In the genomic region with DNA sequence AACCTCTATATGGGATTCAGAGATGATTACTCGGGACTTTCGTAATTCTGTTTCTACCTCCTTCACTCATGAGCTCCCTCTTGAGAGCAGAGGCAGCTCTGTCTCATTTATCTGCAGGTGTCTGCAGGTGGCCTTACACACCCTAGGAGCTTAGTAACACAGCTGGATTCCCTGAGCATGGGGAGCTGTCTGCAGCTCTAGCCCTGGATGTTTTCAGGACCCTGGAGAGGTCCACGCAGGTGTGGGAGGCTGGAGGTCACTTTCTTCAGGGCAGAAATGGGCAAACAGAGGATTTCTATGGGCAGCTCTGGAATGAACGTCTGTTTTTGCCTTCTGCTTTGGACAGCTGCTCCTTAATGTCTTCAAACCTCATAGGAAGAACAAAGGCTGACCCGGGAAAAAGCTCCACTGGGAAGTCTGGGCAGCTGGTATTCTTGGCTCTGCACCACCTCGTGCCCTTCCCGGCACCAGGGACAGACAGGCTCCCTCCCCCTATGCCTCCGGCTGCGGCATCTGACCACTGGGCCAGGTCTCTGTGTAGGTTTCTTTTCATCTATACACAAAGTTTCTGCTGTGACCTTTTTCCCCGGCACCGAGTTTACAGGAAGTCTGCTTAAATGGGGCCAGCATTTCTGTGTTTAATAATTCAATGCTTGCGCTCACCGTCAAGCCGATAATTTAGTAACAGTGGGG, we compare ENCODE assay signal across 13 cellular contexts.
DNase-seq lines count a peak whose midpoint lies in the region; ATAC-seq and TF ChIP-seq lines count a peak whose summit lies in the region.
"Had no signal": no experiment of that assay in that cellular context is flagged by ENCODE, and none has a peak within 500 bp of the region (broad histone marks: within the 10 kb centered on the region; RNA-seq: fewer than 3 reads in every experiment).

No MANE protein-coding gene starts in this region.

- H3K27me3 ChIP-seq in neural cell (ENCODE audit: insufficient read depth, low read depth, low read length): no peaks in the 10 kb centered on the region

- no peaks in the 10 kb centered on the region for H3K36me3 ChIP-seq in neural cell (ENCODE audit: insufficient read depth, low read length)
- H3K36me3 ChIP-seq: gastroesophageal sphincter had no signal

- DNase-seq in DMS 273 (lab: John Stamatoyannopoulos, UW; ENCODE audit: unreplicated experiment) (peak; percentile 69), DMS 273 treated with DMSO at 0.1 percent for 48 hours (lab: John Stamatoyannopoulos, UW) (no peak), NCI-H460 (ENCODE audit: extremely low read depth, low read depth) (peak; percentile 45), dermis blood vessel endothelial cell (peak; percentile 5)
- no peak for DNase-seq in stimulated activated CD4-positive, alpha-beta T cell treated with anti-CD3 and anti-CD28 coated beads, Interleukin-1b, Interleukin-23, amount 100 ng/mL, for 48 hours
- no peak for DNase-seq in activated T-cell treated with anti-CD3 and anti-CD28 coated beads, Interleukin-2, amount 50 U/mL, for 24 hours
- DNase-seq: activated T-cell treated with anti-CD3 and anti-CD28 coated beads, Interleukin-2, amount 50 U/mL, for 4 hours had no signal

- H3K9me3 Mint-ChIP-seq in activated T-cell treated with anti-CD3 and anti-CD28 coated beads, Interleukin-2, amount 50 U/mL, for 24 hours: no peaks in the 10 kb centered on the region
- H3K9me3 Mint-ChIP-seq: activated T-cell treated with anti-CD3 and anti-CD28 coated beads, Interleukin-2, amount 50 U/mL, for 4 hours; central memory CD8-positive, alpha-beta T cell had no signal

- H3K36me3 Mint-ChIP-seq in activated T-cell treated with anti-CD3 and anti-CD28 coated beads, Interleukin-2, amount 50 U/mL, for 24 hours (ENCODE audit: low read depth): no peaks in the 10 kb centered on the region

- no peak overlapping the region for H3K4me3 Mint-ChIP-seq in activated T-cell treated with anti-CD3 and anti-CD28 coated beads, Interleukin-2, amount 50 U/mL, for 24 hours
- H3K4me3 Mint-ChIP-seq: activated T-cell treated with anti-CD3 and anti-CD28 coated beads, Interleukin-2, amount 50 U/mL, for 4 hours; central memory CD8-positive, alpha-beta T cell had no signal

- no peak for ATAC-seq in GM18511 (IDR thresholded peaks at IDR 0.05; ENCODE audit: unreplicated experiment)
- ATAC-seq: activated T-cell treated with anti-CD3 and anti-CD28 coated beads, Interleukin-2, amount 50 U/mL, for 4 hours; gastroesophageal sphincter had no signal

- no peak for TF ChIP-seq RAD21 in neural cell (conservative IDR thresholded peaks at IDR 0.05)

- H3K27ac Mint-ChIP-seq in activated T-cell treated with anti-CD3 and anti-CD28 coated beads, Interleukin-2, amount 50 U/mL, for 24 hours: no peak overlapping the region

- peak; percentile 14 for TF ChIP-seq CTCF in neural cell (IDR thresholded peaks at IDR 0.05; ENCODE audit: poor library complexity, severe bottlenecking)

- H3K9me3 ChIP-seq in neural cell (ENCODE audit: low read length): no peaks in the 10 kb centered on the region
- H3K9me3 ChIP-seq: gastroesophageal sphincter had no signal

- no peaks in the 10 kb centered on the region for H3K9me2 ChIP-seq in neural cell (ENCODE audit: insufficient read depth, low read length)

- H3K4me1 Mint-ChIP-seq in activated T-cell treated with anti-CD3 and anti-CD28 coated beads, Interleukin-2, amount 50 U/mL, for 24 hours (ENCODE audit: low read depth): no peaks in the 10 kb centered on the region
- H3K4me1 Mint-ChIP-seq: central memory CD8-positive, alpha-beta T cell had no signal

- no peak overlapping the region for H2AFZ ChIP-seq in neural cell (ENCODE audit: low read depth, low read length)

- H3K9ac ChIP-seq in neural cell (ENCODE audit: low read length): no peak overlapping the region

- H3K4me2 ChIP-seq in neural cell (ENCODE audit: low read length): no peak overlapping the region

- no peaks in the 10 kb centered on the region for H3F3A ChIP-seq in neural cell (ENCODE audit: insufficient read depth, low read length, poor library complexity, severe bottlenecking)

- H4K20me1 ChIP-seq in neural cell (ENCODE audit: insufficient read depth): no peaks in the 10 kb centered on the region

- H3K4me3 ChIP-seq in neural cell (ENCODE audit: low read length): no peak overlapping the region
- H3K4me3 ChIP-seq: gastroesophageal sphincter, skin epidermis had no signal

- TF ChIP-seq EP300 in neural cell (conservative IDR thresholded peaks at IDR 0.05; ENCODE audit: poor library complexity, severe bottlenecking): no peak

- H3K27me3 Mint-ChIP-seq in activated T-cell treated with anti-CD3 and anti-CD28 coated beads, Interleukin-2, amount 50 U/mL, for 24 hours: peaks cover 3% of the 10 kb centered on the region
- H3K27me3 Mint-ChIP-seq: central memory CD8-positive, alpha-beta T cell had no signal

- H3K79me2 ChIP-seq in neural cell (replicated peaks; ENCODE audit: insufficient read depth, low read length): no peaks in the 10 kb centered on the region

- H3K27ac ChIP-seq in neural cell (ENCODE audit: low read length): no peak overlapping the region
- H3K27ac ChIP-seq: 22Rv1, gastroesophageal sphincter, skin epidermis had no signal

TF ChIP-seq in neural cell, 6 proteins besides CTCF, POLR2A, EP300 and RAD21:
- no peak for TF ChIP-seq MXI1 (conservative IDR thresholded peaks at IDR 0.05; ENCODE audit: poor library complexity, severe bottlenecking)
- TF ChIP-seq POLR2AphosphoS5 (IDR thresholded peaks at IDR 0.05): no peak
- TF ChIP-seq EZH2 (IDR thresholded peaks at IDR 0.05; ENCODE audit: borderline replicate concordance, insufficient read depth, low read length, poor library complexity, severe bottlenecking): no peak
- no peak for TF ChIP-seq TAF1 (IDR thresholded peaks at IDR 0.05; ENCODE audit: low read depth)
- TF ChIP-seq SMC3 (conservative IDR thresholded peaks at IDR 0.05; ENCODE audit: poor library complexity): no peak
- TF ChIP-seq, protein P1, sequence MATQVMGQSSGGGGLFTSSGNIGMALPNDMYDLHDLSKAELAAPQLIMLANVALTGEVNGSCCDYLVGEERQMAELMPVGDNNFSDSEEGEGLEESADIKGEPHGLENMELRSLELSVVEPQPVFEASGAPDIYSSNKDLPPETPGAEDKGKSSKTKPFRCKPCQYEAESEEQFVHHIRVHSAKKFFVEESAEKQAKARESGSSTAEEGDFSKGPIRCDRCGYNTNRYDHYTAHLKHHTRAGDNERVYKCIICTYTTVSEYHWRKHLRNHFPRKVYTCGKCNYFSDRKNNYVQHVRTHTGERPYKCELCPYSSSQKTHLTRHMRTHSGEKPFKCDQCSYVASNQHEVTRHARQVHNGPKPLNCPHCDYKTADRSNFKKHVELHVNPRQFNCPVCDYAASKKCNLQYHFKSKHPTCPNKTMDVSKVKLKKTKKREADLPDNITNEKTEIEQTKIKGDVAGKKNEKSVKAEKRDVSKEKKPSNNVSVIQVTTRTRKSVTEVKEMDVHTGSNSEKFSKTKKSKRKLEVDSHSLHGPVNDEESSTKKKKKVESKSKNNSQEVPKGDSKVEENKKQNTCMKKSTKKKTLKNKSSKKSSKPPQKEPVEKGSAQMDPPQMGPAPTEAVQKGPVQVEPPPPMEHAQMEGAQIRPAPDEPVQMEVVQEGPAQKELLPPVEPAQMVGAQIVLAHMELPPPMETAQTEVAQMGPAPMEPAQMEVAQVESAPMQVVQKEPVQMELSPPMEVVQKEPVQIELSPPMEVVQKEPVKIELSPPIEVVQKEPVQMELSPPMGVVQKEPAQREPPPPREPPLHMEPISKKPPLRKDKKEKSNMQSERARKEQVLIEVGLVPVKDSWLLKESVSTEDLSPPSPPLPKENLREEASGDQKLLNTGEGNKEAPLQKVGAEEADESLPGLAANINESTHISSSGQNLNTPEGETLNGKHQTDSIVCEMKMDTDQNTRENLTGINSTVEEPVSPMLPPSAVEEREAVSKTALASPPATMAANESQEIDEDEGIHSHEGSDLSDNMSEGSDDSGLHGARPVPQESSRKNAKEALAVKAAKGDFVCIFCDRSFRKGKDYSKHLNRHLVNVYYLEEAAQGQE (IDR thresholded peaks at IDR 0.05; ENCODE audit: borderline replicate concordance): no peak

Comparison
In these comparisons a context has a peak if more than half of its experiments do, and no peak if none do; other contexts are left out.
1. DNase-seq: peak in DMS 273 (single experiment), NCI-H460 (single experiment) and dermis blood vessel endothelial cell (single experiment); none in DMS 273 treated with DMSO at 0.1 percent for 48 hours (single experiment), stimulated activated CD4-positive, alpha-beta T cell treated with anti-CD3 and anti-CD28 coated beads, Interleukin-1b, Interleukin-23, amount 100 ng/mL, for 48 hours (single experiment) and activated T-cell treated with anti-CD3 and anti-CD28 coated beads, Interleukin-2, amount 50 U/mL, for 24 hours (single experiment).